8 cellular contexts compared by ENCODE assay signal in the genomic region with DNA sequence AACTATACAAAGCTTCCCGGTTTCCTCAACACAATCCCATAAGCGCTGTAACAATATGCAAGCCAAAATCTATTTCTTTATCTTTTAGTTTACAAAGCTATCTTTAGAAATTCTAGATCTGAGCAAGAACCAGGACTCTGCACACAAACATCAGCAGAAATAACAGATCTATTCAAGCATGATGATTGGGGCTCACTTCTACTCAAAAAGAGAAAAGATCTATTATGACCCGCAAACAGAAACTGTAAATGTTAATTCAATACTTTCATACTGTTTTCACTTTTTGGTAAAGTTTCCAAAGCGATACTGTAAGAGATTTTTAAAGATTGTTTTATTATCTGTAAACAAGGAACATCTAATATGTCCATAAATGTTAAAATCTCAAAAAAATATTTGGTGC.
A peak's percentile ranks its signal among the peaks of the same experiment; 100 is the strongest.
DNase-seq lines count a peak whose midpoint lies in the region; ATAC-seq and TF ChIP-seq lines count a peak whose summit lies in the region.

No MANE protein-coding gene starts in this region.

- no TSS peak for BruUV-seq in PC-3 (replicated peaks; lab: Mats Ljungman, UMichigan)

- H3K9ac ChIP-seq in PC-3 (ENCODE audit: low read length) (no peak overlapping the region), fibroblast of lung (ENCODE audit: insufficient read depth, low read length) (no peak overlapping the region)

- H4K20me1 ChIP-seq in PC-3 (ENCODE audit: low read length) (no peaks in the 10 kb centered on the region), fibroblast of lung (ENCODE audit: control insufficient read depth, extremely low read depth, insufficient read depth, low read length) (no peaks in the 10 kb centered on the region)

- H3K79me2 ChIP-seq in PC-3 (ENCODE audit: low read length) (no peaks in the 10 kb centered on the region), fibroblast of lung (ENCODE audit: control insufficient read depth, insufficient read depth, low read length) (peaks cover 2% of the 10 kb centered on the region)

- H3K36me3 ChIP-seq in PC-3 (ENCODE audit: low read depth, low read length) (no peaks in the 10 kb centered on the region), fibroblast of lung (ENCODE audit: control insufficient read depth, insufficient read depth, low read length) (no peaks in the 10 kb centered on the region)

- ATAC-seq in GM18868 (IDR thresholded peaks at IDR 0.05; ENCODE audit: unreplicated experiment) (peak; percentile 57), PC-3 (no peak), GM19397 (IDR thresholded peaks at IDR 0.05; ENCODE audit: unreplicated experiment) (no peak), HG02642 (IDR thresholded peaks at IDR 0.05; ENCODE audit: poor library complexity, unreplicated experiment) (no peak)

- no peaks in the 10 kb centered on the region for H3K9me2 ChIP-seq in PC-3 (replicated peaks; ENCODE audit: low read length)

- H3F3A ChIP-seq in PC-3 (ENCODE audit: low read length, unreplicated experiment): no peaks in the 10 kb centered on the region

- H3K4me3 ChIP-seq in PC-3 (ENCODE audit: low read length) (peak overlapping the region; percentile 94), fibroblast of lung (replicated peaks in 1 of 4; ENCODE audit: control extremely low read depth in 1 of 4, insufficient read depth in 1 of 4, low read depth in 3 of 4, low read length in 4 of 4) (peak overlapping the region; percentile 57 to 91 (median 82)), skin epidermis (peak overlapping the region; percentile 82 to 99 (median 96))

- peak overlapping the region; percentile 86 for H3K4me2 ChIP-seq in PC-3 (ENCODE audit: low read length)
- H3K4me2 ChIP-seq in fibroblast of lung (ENCODE audit: extremely low read depth, insufficient read depth, low read length): peak overlapping the region; percentile 85

- no peaks in the 10 kb centered on the region for H3K9me3 ChIP-seq in PC-3 (ENCODE audit: low read length)
- H3K9me3 ChIP-seq in fibroblast of lung (ENCODE audit: control insufficient read depth, insufficient read depth, low read depth, low read length): no peaks in the 10 kb centered on the region

- no peak overlapping the region for H3K27ac ChIP-seq in PC-3 (ENCODE audit: low read length)
- H3K27ac ChIP-seq in fibroblast of lung (ENCODE audit: insufficient read depth, low read length): no peak overlapping the region
- H3K27ac ChIP-seq in skin epidermis: peak overlapping the region in 10 of 21 experiments; percentile 84 to 98 (median 96)

- intact Hi-C loops in PC-3 (cut with micrococcal nuclease): loop anchor here (1.0 kb wide), 1 partner anchor 9 kb away; no protein-coding TSS in a partner anchor

- POLR2A ChIA-PET in PC-3 (lab: Charles Lee; ENCODE audit: unreplicated experiment): no interaction called here

- peak overlapping the region; percentile 96 for H2AFZ ChIP-seq in PC-3 (ENCODE audit: low read length)
- H2AFZ ChIP-seq in fibroblast of lung (ENCODE audit: low read length): no peak overlapping the region

- CTCF ChIA-PET in PC-3 (lab: Charles Lee): no interaction called here

- peaks cover 23% of the 10 kb centered on the region for H3K4me1 ChIP-seq in PC-3 (ENCODE audit: insufficient read depth, low read length)
- H3K4me1 ChIP-seq in fibroblast of lung (ENCODE audit: control insufficient read depth, extremely low read depth, insufficient read depth, low read length): no peaks in the 10 kb centered on the region

- DNase-seq in PC-3: no peak
- DNase-seq in fibroblast of lung (ENCODE audit: low read depth in 2 of 2): no peak
- DNase-seq in NOMO-1 treated with dmso at 0.1 percent for 144 hours (lab: John Stamatoyannopoulos, UW; ENCODE audit: unreplicated experiment): no peak
- no peak for DNase-seq in HUDEP-2 (lab: John Stamatoyannopoulos, UW; ENCODE audit: unreplicated experiment in 76 of 76)

- no peak for TF ChIP-seq CTCF in PC-3 (conservative IDR thresholded peaks at IDR 0.05; ENCODE audit: low read depth, low read length)
- no peak for TF ChIP-seq CTCF in fibroblast of lung (conservative IDR thresholded peaks at IDR 0.05 in 1 of 2, IDR thresholded peaks at IDR 0.05 in 1 of 2; ENCODE audit: low read depth in 1 of 2, low read length in 2 of 2)

- H3K27me3 ChIP-seq in PC-3 (ENCODE audit: low read length) (no peaks in the 10 kb centered on the region), fibroblast of lung (ENCODE audit: control insufficient read depth, insufficient read depth, low read length) (no peaks in the 10 kb centered on the region)
